15 cellular contexts compared by ENCODE assay signal in genomic region chr9:37374892-37375291, GRCh38. TPM values are rescaled to one million over a fixed set of nuclear protein-coding genes. Genes with fewer than 3 reads are reported as not detected.
DNase-seq lines count a peak whose midpoint lies in the region; ATAC-seq, FAIRE-seq and TF ChIP-seq lines count a peak whose summit lies in the region.
"Had no signal": no experiment of that assay in that cellular context is flagged by ENCODE, and none has a peak within 500 bp of the region (broad histone marks: within the 10 kb centered on the region; RNA-seq: fewer than 3 reads in every experiment).

No MANE protein-coding gene starts in this region.

- H3K36me3 ChIP-seq in spleen = no peaks in the 10 kb centered on the region

- no peak for FAIRE-seq in urothelium cell line (lab: Jason Lieb, UNC)

- intact Hi-C loops in spleen (cut with DNase I; ENCODE audit: low total_unique reads) = no loop called here

- no peak overlapping the region for H3K4me3 ChIP-seq in spleen

- 51 to 74% (median 71%) methylated on average over 6 of the region's 6 CpGs for WGBS in spleen, 5 donors

- DNase-seq in activated CD4-positive, CD25-positive, alpha-beta regulatory T cell treated with anti-CD3 and anti-CD28 coated beads, Interleukin-2, amount 50 U/mL, for 72 hours = peak; percentile 17
- DNase-seq in spleen (peak; percentile 88), urothelium cell line (ENCODE audit: low spot score) (no peak), NCI-H774 (lab: John Stamatoyannopoulos, UW) (no peak), OCI-M2 (lab: John Stamatoyannopoulos, UW; ENCODE audit: unreplicated experiment) (no peak)
- DNase-seq: activated CD4-positive, alpha-beta memory T cell treated with anti-CD3 and anti-CD28 coated beads for 36 hours; glutamatergic neuron; KBM-7; mesendoderm; NCI-H69; right cardiac atrium had no signal

- no peaks in the 10 kb centered on the region for H3K9me3 ChIP-seq in spleen

- H3K27me3 ChIP-seq in spleen (replicated peaks in 1 of 7) = no peaks in the 10 kb centered on the region

- peak overlapping the region in 5 of 8 donors; percentile 36 to 54 (median 51) for H3K27ac ChIP-seq in spleen
- H3K27ac ChIP-seq: 22Rv1 had no signal

- ATAC-seq in activated CD4-positive, CD25-positive, alpha-beta regulatory T cell treated with anti-CD3 and anti-CD28 coated beads, Interleukin-2, amount 50 U/mL, for 24 hours = no peak
- peak; percentile 37 for ATAC-seq in GM21723 (IDR thresholded peaks at IDR 0.05; ENCODE audit: unreplicated experiment)
- peak; percentile 46 for ATAC-seq in HG03520 (IDR thresholded peaks at IDR 0.05; ENCODE audit: unreplicated experiment)
- ATAC-seq: right cardiac atrium had no signal

- peak in 7 of 11 experiments; percentile 14 to 44 (median 30) for TF ChIP-seq CTCF in spleen (IDR thresholded peaks at IDR 0.05 in 8 of 11, conservative IDR thresholded peaks at IDR 0.05 in 3 of 11)

- peaks cover 7 to 81% (median 43%) of the 10 kb centered on the region in 6 donors for H3K4me1 ChIP-seq in spleen

- TF ChIP-seq POLR2A in spleen (IDR thresholded peaks at IDR 0.05) = no peak

RNA-seq across cellular contexts. Expression of gene GRHPR, which starts 47.6 kb away (rescaled TPM):
- total RNA-seq in spleen = 100 to 1,000 TPM in 1 of 7 donors, 10 to 100 TPM in 6; 54.3 to 114 (median 68.4) TPM
- 10 to 100 TPM; 44.9 to 61.9 (median 53.5) TPM for polyA plus RNA-seq in spleen

Comparison
In these comparisons a context has a peak if more than half of its experiments do, and no peak if none do; other contexts are left out.
1. DNase-seq: peak in activated CD4-positive, CD25-positive, alpha-beta regulatory T cell treated with anti-CD3 and anti-CD28 coated beads, Interleukin-2, amount 50 U/mL, for 72 hours (single experiment) and spleen (single experiment); none in urothelium cell line (single experiment), NCI-H774 (single experiment) and OCI-M2 (single experiment).
2. ATAC-seq: peak in GM21723 (single experiment) and HG03520 (single experiment); none in activated CD4-positive, CD25-positive, alpha-beta regulatory T cell treated with anti-CD3 and anti-CD28 coated beads, Interleukin-2, amount 50 U/mL, for 24 hours (0 of 2).